ENCODE assay signal across 29 cellular contexts in genomic region chr12:108441549-108441948, GRCh38.
"Had no signal": no experiment of that assay in that cellular context is flagged by ENCODE, and none has a peak within 500 bp of the region (broad histone marks: within the 10 kb centered on the region; RNA-seq: fewer than 3 reads in every experiment).

No MANE protein-coding gene starts in this region.

- H3K36me3 Mint-ChIP-seq: activated naive CD4-positive, alpha-beta T cell treated with anti-CD3 and anti-CD28 coated beads, Interleukin-2, amount 50 U/mL, for 24 hours; mesothelial cell of epicardium; naive B cell; stimulated activated effector memory CD8-positive, alpha-beta T cell treated with anti-CD3 and anti-CD28 coated beads, Interleukin-12 subunit alpha, Interleukin-12 subunit beta, amount 100 ng/mL, for 72 hours; type B pancreatic cell had no signal

- H3K4me3 Mint-ChIP-seq: activated CD8-positive, alpha-beta T cell treated with anti-CD3 and anti-CD28 coated beads for 36 hours; activated naive CD4-positive, alpha-beta T cell treated with anti-CD3 and anti-CD28 coated beads, Interleukin-2, amount 50 U/mL, for 24 hours; activated naive CD8-positive, alpha-beta T cell treated with anti-CD3 and anti-CD28 coated beads, Interleukin-2, amount 50 U/mL, for 24 hours; mesothelial cell of epicardium; naive B cell; nephron progenitor cell; stimulated activated effector memory CD8-positive, alpha-beta T cell treated with anti-CD3 and anti-CD28 coated beads, Interleukin-12 subunit alpha, Interleukin-12 subunit beta, amount 100 ng/mL, for 72 hours; stimulated activated naive CD8-positive, alpha-beta T cell treated with anti-CD3 and anti-CD28 coated beads, Interleukin-15, Interleukin-2, amounts not matched to agents 100 ng/mL and 50 ng/mL, for 24 hours; type B pancreatic cell had no signal

- H3K27ac ChIP-seq: epithelial cell of prostate, esophagus squamous epithelium, heart right ventricle, ovary, prostate gland, skin epidermis, VCaP had no signal

- H3K9me3 ChIP-seq: esophagus squamous epithelium, heart right ventricle, ovary, prostate gland had no signal

- H3K4me1 ChIP-seq: prostate gland had no signal

- H3K27ac Mint-ChIP-seq: activated CD8-positive, alpha-beta T cell treated with anti-CD3 and anti-CD28 coated beads for 36 hours; activated naive CD4-positive, alpha-beta T cell treated with anti-CD3 and anti-CD28 coated beads, Interleukin-2, amount 50 U/mL, for 24 hours; activated naive CD8-positive, alpha-beta T cell treated with anti-CD3 and anti-CD28 coated beads, Interleukin-2, amount 50 U/mL, for 24 hours; activated T-helper 2 cell treated with anti-CD3 and anti-CD28 coated beads, Interferon-gamma antibody, Interleukin-2, Interleukin-4, amounts not matched to agents 10 μg/mL and 5 μg/mL and 100 μg/mL, durations not matched to agents 14 hours and 24 hours and 36 hours; mesothelial cell of epicardium; naive B cell; stimulated activated effector memory CD8-positive, alpha-beta T cell treated with anti-CD3 and anti-CD28 coated beads, Interleukin-12 subunit alpha, Interleukin-12 subunit beta, amount 100 ng/mL, for 72 hours; stimulated activated naive CD8-positive, alpha-beta T cell treated with anti-CD3 and anti-CD28 coated beads, Interleukin-15, Interleukin-2, amounts not matched to agents 100 ng/mL and 50 ng/mL, for 24 hours; type B pancreatic cell had no signal

- H3K36me3 ChIP-seq: esophagus squamous epithelium, heart right ventricle, ovary, prostate gland had no signal

- H3K4me1 Mint-ChIP-seq: activated naive CD4-positive, alpha-beta T cell treated with anti-CD3 and anti-CD28 coated beads, Interleukin-2, amount 50 U/mL, for 24 hours; activated naive CD8-positive, alpha-beta T cell treated with anti-CD3 and anti-CD28 coated beads, Interleukin-2, amount 50 U/mL, for 24 hours; naive B cell; stimulated activated effector memory CD8-positive, alpha-beta T cell treated with anti-CD3 and anti-CD28 coated beads, Interleukin-12 subunit alpha, Interleukin-12 subunit beta, amount 100 ng/mL, for 72 hours had no signal

- ATAC-seq: activated CD8-positive, alpha-beta T cell treated with anti-CD3 and anti-CD28 coated beads for 36 hours; activated naive CD8-positive, alpha-beta T cell treated with anti-CD3 and anti-CD28 coated beads, Interleukin-2, amount 50 U/mL, for 24 hours; sciatic nerve; stimulated activated effector memory CD8-positive, alpha-beta T cell treated with anti-CD3 and anti-CD28 coated beads, Interleukin-12 subunit alpha, Interleukin-12 subunit beta, amount 100 ng/mL, for 72 hours had no signal

- H3K4me3 ChIP-seq: esophagus squamous epithelium, heart right ventricle, ovary, prostate gland, skin epidermis had no signal

- H3K27me3 ChIP-seq: esophagus squamous epithelium, ovary had no signal

- H3K9me3 Mint-ChIP-seq: activated CD8-positive, alpha-beta T cell treated with anti-CD3 and anti-CD28 coated beads for 36 hours; activated naive CD4-positive, alpha-beta T cell treated with anti-CD3 and anti-CD28 coated beads, Interleukin-2, amount 50 U/mL, for 24 hours; activated naive CD8-positive, alpha-beta T cell treated with anti-CD3 and anti-CD28 coated beads, Interleukin-2, amount 50 U/mL, for 24 hours; activated T-helper 2 cell treated with anti-CD3 and anti-CD28 coated beads, Interferon-gamma antibody, Interleukin-2, Interleukin-4, amounts not matched to agents 10 μg/mL and 5 μg/mL and 100 μg/mL, durations not matched to agents 14 hours and 24 hours and 36 hours; mesothelial cell of epicardium; nephron progenitor cell; stimulated activated effector memory CD8-positive, alpha-beta T cell treated with anti-CD3 and anti-CD28 coated beads, Interleukin-12 subunit alpha, Interleukin-12 subunit beta, amount 100 ng/mL, for 72 hours; stimulated activated naive CD8-positive, alpha-beta T cell treated with anti-CD3 and anti-CD28 coated beads, Interleukin-15, Interleukin-2, amounts not matched to agents 100 ng/mL and 50 ng/mL, for 24 hours; type B pancreatic cell had no signal

- DNase-seq: activated CD4-positive, alpha-beta T cell treated with anti-CD3 and anti-CD28 coated beads for 1 hour; activated CD4-positive, alpha-beta T cell treated with anti-CD3 and anti-CD28 coated beads, Interleukin-2, amount 50 U/mL, for 1 hour; activated CD8-positive, alpha-beta T cell treated with anti-CD3 and anti-CD28 coated beads for 36 hours; activated naive CD8-positive, alpha-beta T cell treated with anti-CD3 and anti-CD28 coated beads, Interleukin-2, amount 50 U/mL, for 24 hours; activated T-cell treated with anti-CD3 and anti-CD28 coated beads, Interleukin-2, amount 50 U/mL, for 48 hours; amygdala; caudate nucleus; cortex of kidney; esophagus squamous epithelium; left cardiac atrium; mammary epithelial cell; naive B cell; nephron progenitor cell; ovary; retina; stimulated activated CD4-positive, alpha-beta T cell treated with anti-CD3 and anti-CD28 coated beads, Interleukin-12 subunit alpha, Interleukin-12 subunit beta, amount 100 ng/mL, for 4 hours; stimulated activated CD4-positive, alpha-beta T cell treated with anti-CD3 and anti-CD28 coated beads, Interleukin-4, amount 100 ng/mL, for 24 hours had no signal
